Comparison of ENCODE assay signal across 11 cellular contexts in genomic region chr2:161695225-161695624, GRCh38.
"Had no signal": no experiment of that assay in that cellular context is flagged by ENCODE, and none has a peak within 500 bp of the region (broad histone marks: within the 10 kb centered on the region; RNA-seq: fewer than 3 reads in every experiment).

No MANE protein-coding gene starts in this region.

- FAIRE-seq: H1, H54 had no signal

- H3K4me2 ChIP-seq: GM23338 had no signal

- H3K9me3 ChIP-seq: HAP-1 had no signal

- H2AFZ ChIP-seq: GM23248, GM23338 had no signal

- H3K36me3 ChIP-seq: HAP-1 had no signal

- H3K27ac ChIP-seq: GM23248 had no signal

- ATAC-seq: GM23338, HCT116 had no signal

- H3K4me1 ChIP-seq: HAP-1 had no signal

- H3K9ac ChIP-seq: GM23248 had no signal

- DNase-seq: GM23248, GOT3, H7, H9, HCEC 1CT, HFFc6 had no signal

- H3K4me3 ChIP-seq: GM23248, GM23338, HAP-1 had no signal
